In genomic region chr6:37171970-37172812, GRCh38 we compare ENCODE assay signal across 1 cellular context.
TF ChIP-seq lines count a peak whose summit lies in the region.

No MANE protein-coding gene starts in this region.

TF ChIP-seq in IMR-90, 13 proteins besides CTCF, POLR2A, EP300 and RAD21 (continued from another document):
- no peak for TF ChIP-seq ELK1 (IDR thresholded peaks at IDR 0.05; ENCODE audit: borderline replicate concordance, low read depth, low read length)
